In genomic region chr15:94667109-94667508, GRCh38 we compare ENCODE assay signal across 6 cellular contexts.
"Had no signal": no experiment of that assay in that cellular context is flagged by ENCODE, and none has a peak within 500 bp of the region (broad histone marks: within the 10 kb centered on the region; RNA-seq: fewer than 3 reads in every experiment).

No MANE protein-coding gene starts in this region.

- H3K4me3 Mint-ChIP-seq: IgD-negative memory B cell had no signal

- H3K27ac ChIP-seq: GM23248, HL-60 had no signal

- H3K9ac ChIP-seq: GM23248 had no signal

- DNase-seq: GM23248, GOT3, H7 had no signal

- H2AFZ ChIP-seq: GM23248 had no signal

- H3K36me3 Mint-ChIP-seq: IgD-negative memory B cell had no signal

- H3K9me3 ChIP-seq: HAP-1 had no signal

- H3K4me1 Mint-ChIP-seq: IgD-negative memory B cell had no signal

- H3K4me3 ChIP-seq: GM23248, HAP-1 had no signal

- H3K36me3 ChIP-seq: HAP-1 had no signal
